21 cellular contexts compared by ENCODE assay signal in the genomic region with DNA sequence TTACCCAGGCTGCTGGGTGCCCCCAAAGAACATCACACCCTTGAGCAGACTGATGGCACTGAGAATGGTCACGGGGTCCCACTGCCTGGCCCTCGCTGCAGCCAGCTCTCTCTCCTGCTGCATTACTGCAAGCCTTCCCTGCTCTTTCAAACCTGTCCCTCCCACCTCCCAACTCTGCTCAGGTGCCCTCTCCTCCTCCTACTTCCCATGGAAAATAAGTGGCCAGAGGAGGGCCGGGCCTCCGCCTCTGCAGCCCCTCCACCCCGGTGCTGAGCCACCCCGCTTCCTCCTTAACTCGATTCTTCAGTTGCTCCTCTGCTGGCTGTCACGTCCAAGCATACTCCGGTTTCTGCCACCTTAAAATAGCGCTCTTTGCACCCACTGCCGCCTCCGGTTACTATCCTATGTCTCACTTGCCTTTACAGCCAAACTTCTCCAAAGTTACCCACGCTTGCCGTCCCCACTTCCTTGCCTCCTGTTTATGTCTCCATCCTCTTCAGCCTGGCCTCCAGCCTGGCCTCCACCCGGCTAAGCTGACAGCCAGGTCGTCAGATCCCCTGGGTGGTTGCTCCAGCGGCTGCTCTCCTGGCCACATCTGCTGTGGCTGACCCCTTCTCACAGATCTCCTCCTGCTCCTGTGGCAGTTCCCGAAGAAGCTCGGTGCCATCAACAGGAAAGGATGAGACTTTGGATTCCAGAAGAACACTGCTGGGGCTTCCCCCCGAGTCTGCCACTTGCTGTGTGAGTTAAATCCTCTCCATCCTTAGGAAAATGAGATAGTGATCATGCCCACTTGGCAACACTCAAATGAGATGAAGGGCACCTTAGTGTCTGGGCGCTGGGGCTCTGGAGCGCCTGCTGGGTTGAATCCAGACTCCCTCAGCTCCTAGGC. TPM values are rescaled to one million over a fixed set of nuclear protein-coding genes. Genes with fewer than 3 reads are reported as not detected.
DNase-seq lines count a peak whose midpoint lies in the region; ATAC-seq and TF ChIP-seq lines count a peak whose summit lies in the region.
"Had no signal": no experiment of that assay in that cellular context is flagged by ENCODE, and none has a peak within 500 bp of the region (broad histone marks: within the 10 kb centered on the region; RNA-seq: fewer than 3 reads in every experiment).

No MANE protein-coding gene starts in this region.

- no peaks in the 10 kb centered on the region for H3K36me3 Mint-ChIP-seq in activated naive CD4-positive, alpha-beta T cell treated with anti-CD3 and anti-CD28 coated beads, Interleukin-2, amount 10 ng/mL, durations not matched to agents 7 days and 5 days
- H3K36me3 Mint-ChIP-seq in IgD-negative memory B cell: peaks cover 2% of the 10 kb centered on the region
- no peaks in the 10 kb centered on the region for H3K36me3 Mint-ChIP-seq in naive B cell
- H3K36me3 Mint-ChIP-seq: activated CD4-positive, alpha-beta memory T cell treated with anti-CD3 and anti-CD28 coated beads for 36 hours; CD4-positive, CD25-positive, alpha-beta regulatory T cell had no signal

- CTCF ChIA-PET in activated naive CD4-positive, alpha-beta T cell treated with anti-CD3 and anti-CD28 coated beads, Interleukin-2, amount 10 ng/mL, durations not matched to agents 7 days and 5 days (lab: Charles Lee): interaction anchor here (1.1 to 30.9 kb wide), 3 partner anchors 60 to 94 kb away, joined by 3 to 637 read pairs (median 4); no protein-coding TSS in a partner anchor

- 76 to 77% methylated on average over 22 of the region's 22 CpGs for WGBS in body of pancreas, 2 donors

- H3K4me3 Mint-ChIP-seq in activated naive CD4-positive, alpha-beta T cell treated with anti-CD3 and anti-CD28 coated beads, Interleukin-2, amount 10 ng/mL, durations not matched to agents 7 days and 5 days: no peak overlapping the region
- no peak overlapping the region for H3K4me3 Mint-ChIP-seq in IgD-negative memory B cell
- H3K4me3 Mint-ChIP-seq in naive B cell: no peak overlapping the region
- H3K4me3 Mint-ChIP-seq: activated CD4-positive, alpha-beta memory T cell treated with anti-CD3 and anti-CD28 coated beads for 36 hours; activated naive CD8-positive, alpha-beta T cell treated with anti-CD3 and anti-CD28 coated beads, Interleukin-2, amount 50 U/mL, for 24 hours; CD4-positive, CD25-positive, alpha-beta regulatory T cell had no signal

- H3K36me3 ChIP-seq in upper lobe of right lung (no peaks in the 10 kb centered on the region), body of pancreas (replicated peaks in 1 of 2; ENCODE audit: insufficient read depth in 1 of 2, low read depth in 2 of 2) (no peaks in the 10 kb centered on the region)
- H3K36me3 ChIP-seq: suprapubic skin had no signal

- ATAC-seq in naive B cell (ENCODE audit: low read depth in 2 of 2) (no peak), upper lobe of right lung (no peak), body of pancreas (no peak), HG03520 (IDR thresholded peaks at IDR 0.05; ENCODE audit: unreplicated experiment) (no peak)
- ATAC-seq: activated naive CD8-positive, alpha-beta T cell treated with anti-CD3 and anti-CD28 coated beads, Interleukin-2, amount 50 U/mL, for 24 hours; Right ventricle myocardium inferior had no signal

- TF ChIP-seq CTCF in upper lobe of right lung (IDR thresholded peaks at IDR 0.05) (no peak), body of pancreas (IDR thresholded peaks at IDR 0.05) (no peak)

- intact Hi-C loops in upper lobe of right lung (cut with DNase I) (loop anchor here (5.0 kb wide), 1 partner anchor 60 kb away; no protein-coding TSS in a partner anchor), body of pancreas (cut with DNase I) (no loop called here)

- H3K4me3 ChIP-seq in upper lobe of right lung (no peak overlapping the region), body of pancreas (no peak overlapping the region)
- H3K4me3 ChIP-seq: suprapubic skin had no signal

- no peaks in the 10 kb centered on the region for H3K27me3 ChIP-seq in upper lobe of right lung
- no peaks in the 10 kb centered on the region for H3K27me3 ChIP-seq in body of pancreas

- H3K9me3 ChIP-seq in upper lobe of right lung (no peaks in the 10 kb centered on the region), body of pancreas (no peaks in the 10 kb centered on the region)
- H3K9me3 ChIP-seq: suprapubic skin had no signal

- peak overlapping the region; percentile 29 for H3K27ac Mint-ChIP-seq in activated naive CD4-positive, alpha-beta T cell treated with anti-CD3 and anti-CD28 coated beads, Interleukin-2, amount 10 ng/mL, durations not matched to agents 7 days and 5 days
- peak overlapping the region in 2 of 3 donors; percentile 42 to 71 for H3K27ac Mint-ChIP-seq in IgD-negative memory B cell
- peak overlapping the region in 4 of 6 donors; percentile 4 to 93 (median 70) for H3K27ac Mint-ChIP-seq in naive B cell
- H3K27ac Mint-ChIP-seq: activated CD4-positive, alpha-beta memory T cell treated with anti-CD3 and anti-CD28 coated beads for 36 hours; activated naive CD8-positive, alpha-beta T cell treated with anti-CD3 and anti-CD28 coated beads, Interleukin-2, amount 50 U/mL, for 24 hours had no signal

- H3K27ac ChIP-seq in upper lobe of right lung (no peak overlapping the region), body of pancreas (no peak overlapping the region)
- H3K27ac ChIP-seq: suprapubic skin had no signal

- no peak for DNase-seq in activated naive CD4-positive, alpha-beta T cell treated with anti-CD3 and anti-CD28 coated beads, Interleukin-2, amount 10 ng/mL, durations not matched to agents 7 days and 5 days
- no peak for DNase-seq in activated naive CD4-positive, alpha-beta T cell (lab: John Stamatoyannopoulos, UW)
- DNase-seq in naive B cell (no peak), upper lobe of right lung (peak; percentile 53), NCI-H524 treated with DMSO at 0.1 percent for 48 hours (lab: John Stamatoyannopoulos, UW) (no peak), body of pancreas (no peak)
- DNase-seq: activated CD4-positive, alpha-beta memory T cell treated with anti-CD3 and anti-CD28 coated beads for 36 hours; activated CD4-positive, CD25-positive, alpha-beta regulatory T cell; activated CD8-positive, alpha-beta memory T cell treated with anti-CD3 and anti-CD28 coated beads, Interleukin-2, amount 50 U/mL, for 48 hours; activated naive CD8-positive, alpha-beta T cell treated with anti-CD3 and anti-CD28 coated beads, Interleukin-2, amount 50 U/mL, for 24 hours; CD4-positive, CD25-positive, alpha-beta regulatory T cell; glutamatergic neuron; mammary epithelial cell; NCI-H345; NCI-H774; T1000 had no signal

- H3K4me1 ChIP-seq in upper lobe of right lung: peaks cover 13% of the 10 kb centered on the region
- H3K4me1 ChIP-seq in body of pancreas: peaks cover 6% of the 10 kb centered on the region

- peaks cover 68% of the 10 kb centered on the region for H3K27me3 Mint-ChIP-seq in activated naive CD4-positive, alpha-beta T cell treated with anti-CD3 and anti-CD28 coated beads, Interleukin-2, amount 10 ng/mL, durations not matched to agents 7 days and 5 days
- H3K27me3 Mint-ChIP-seq in IgD-negative memory B cell (peaks cover 30% of the 10 kb centered on the region), naive B cell (peaks cover 26 to 47% (median 46%) of the 10 kb centered on the region in 3 donors)

- no peaks in the 10 kb centered on the region for H3K9me3 Mint-ChIP-seq in activated naive CD4-positive, alpha-beta T cell treated with anti-CD3 and anti-CD28 coated beads, Interleukin-2, amount 10 ng/mL, durations not matched to agents 7 days and 5 days
- H3K9me3 Mint-ChIP-seq in IgD-negative memory B cell (no peaks in the 10 kb centered on the region), naive B cell (no peaks in the 10 kb centered on the region)
- H3K9me3 Mint-ChIP-seq: activated CD4-positive, alpha-beta memory T cell treated with anti-CD3 and anti-CD28 coated beads for 36 hours; activated naive CD8-positive, alpha-beta T cell treated with anti-CD3 and anti-CD28 coated beads, Interleukin-2, amount 50 U/mL, for 24 hours had no signal

- H3K4me1 Mint-ChIP-seq in activated naive CD4-positive, alpha-beta T cell treated with anti-CD3 and anti-CD28 coated beads, Interleukin-2, amount 10 ng/mL, durations not matched to agents 7 days and 5 days: peaks cover 11% of the 10 kb centered on the region
- H3K4me1 Mint-ChIP-seq in IgD-negative memory B cell: peaks cover 16 to 20% (median 17%) of the 10 kb centered on the region in 3 donors
- H3K4me1 Mint-ChIP-seq in naive B cell: peaks cover 23 to 30% (median 26%) of the 10 kb centered on the region in 3 donors

- TF ChIP-seq POLR2A in body of pancreas (IDR thresholded peaks at IDR 0.05): no peak

RNA-seq across cellular contexts. Expression of a gene that starts 7.7 kb away (rescaled TPM):
- polyA plus RNA-seq in IgD-negative memory B cell (not detected), naive B cell (ENCODE audit: low read depth in 6 of 6) (not detected)
- total RNA-seq in upper lobe of right lung (6.1 TPM), body of pancreas (under 1 TPM; 0.26 to 0.66 TPM)
- total RNA-seq: activated CD4-positive, alpha-beta memory T cell treated with anti-CD3 and anti-CD28 coated beads for 36 hours; endothelial cell of umbilical vein had no signal
- polyA plus RNA-seq: CD4-positive, CD25-positive, alpha-beta regulatory T cell; endothelial cell of umbilical vein; mammary epithelial cell had no signal

RNA-seq across cellular contexts. Expression of a gene that starts 17.4 kb away (rescaled TPM):
- 25.4 TPM for polyA plus RNA-seq in IgD-negative memory B cell
- polyA plus RNA-seq in naive B cell (ENCODE audit: low read depth in 6 of 6): 10 to 100 TPM; 20.1 to 35.5 (median 24.4) TPM
- 37.3 TPM for total RNA-seq in upper lobe of right lung
- 10 to 100 TPM; 25.7 to 25.9 TPM for total RNA-seq in body of pancreas

RNA-seq across cellular contexts. Expression of a gene that starts 35.9 kb away (rescaled TPM):
- polyA plus RNA-seq in IgD-negative memory B cell (9.3 TPM), naive B cell (ENCODE audit: low read depth in 6 of 6) (10 to 100 TPM in 4 of 6 donors, 1 to 10 TPM in 2; 6.7 to 24.9 (median 12.6) TPM)
- total RNA-seq in upper lobe of right lung (67.0 TPM), body of pancreas (100 to 1,000 TPM in 1 of 2 donors, 10 to 100 TPM in 1; 36.6 to 253 TPM)
